In genomic region chr6:26595669-26596269, GRCh38 we compare ENCODE assay signal across 8 cellular contexts. TPM values are rescaled to one million over a fixed set of nuclear protein-coding genes. Genes with fewer than 3 reads are reported as not detected.
A peak's percentile ranks its signal among the peaks of the same experiment; 100 is the strongest.
DNase-seq lines count a peak whose midpoint lies in the region; ATAC-seq and TF ChIP-seq lines count a peak whose summit lies in the region.

No MANE protein-coding gene starts in this region.

- H3K4me1 Mint-ChIP-seq in activated T-helper 17 cell treated with anti-CD3 and anti-CD28 coated beads, Interleukin-2, amount 50 U/mL, for 72 hours = peaks cover 21% of the 10 kb centered on the region
- H3K4me1 Mint-ChIP-seq in nephron = peaks cover 5% of the 10 kb centered on the region

- peak overlapping the region; percentile 96 for H3K4me3 ChIP-seq in LNCaP clone FGC (ENCODE audit: low read depth, low read length)

- H3K27ac Mint-ChIP-seq in activated T-helper 17 cell treated with anti-CD3 and anti-CD28 coated beads, Interleukin-2, amount 50 U/mL, for 72 hours = no peak overlapping the region
- no peak overlapping the region for H3K27ac Mint-ChIP-seq in nephron

- H3K27me3 Mint-ChIP-seq in activated T-helper 17 cell treated with anti-CD3 and anti-CD28 coated beads, Interleukin-2, amount 50 U/mL, for 72 hours = peaks cover 21% of the 10 kb centered on the region
- no peaks in the 10 kb centered on the region for H3K27me3 Mint-ChIP-seq in nephron (ENCODE audit: low read depth)

- ATAC-seq in GM21786 (IDR thresholded peaks at IDR 0.05; ENCODE audit: unreplicated experiment) = peak; percentile 57
- peak; percentile 70 for ATAC-seq in activated T-helper 17 cell treated with anti-CD3 and anti-CD28 coated beads, Interleukin-2, amount 50 U/mL, for 72 hours (replicated peaks)

- TF ChIP-seq CTCF in LNCaP clone FGC (IDR thresholded peaks at IDR 0.05; ENCODE audit: control insufficient read depth, extremely low read depth, insufficient read depth) = peak; percentile 81
- TF ChIP-seq CTCF in nephron (IDR thresholded peaks at IDR 0.05; ENCODE audit: unreplicated experiment in 3 of 3) = peak; percentile 97 to 98 (median 98)

- peak; percentile 21 for DNase-seq in DMS79 (lab: John Stamatoyannopoulos, UW)
- DNase-seq in LNCaP clone FGC (ENCODE audit: low read depth) = peak; percentile 65
- DNase-seq in RPMI7951 (ENCODE audit: low read depth) = peak; percentile 93
- DNase-seq in fibroblast of the conjunctiva (ENCODE audit: low read depth) = peak; percentile 76
- DNase-seq in stimulated activated naive CD4-positive, alpha-beta T cell treated with Interleukin-2 at 50 U/mL for 16 hours (lab: John Stamatoyannopoulos, UW) = peak; percentile 83

- no peak overlapping the region for H3K4me3 Mint-ChIP-seq in activated T-helper 17 cell treated with anti-CD3 and anti-CD28 coated beads, Interleukin-2, amount 50 U/mL, for 72 hours
- no peak overlapping the region for H3K4me3 Mint-ChIP-seq in nephron

- H3K9me3 Mint-ChIP-seq in activated T-helper 17 cell treated with anti-CD3 and anti-CD28 coated beads, Interleukin-2, amount 50 U/mL, for 72 hours = no peaks in the 10 kb centered on the region
- H3K9me3 Mint-ChIP-seq in nephron = no peaks in the 10 kb centered on the region

- peaks cover 5% of the 10 kb centered on the region for H3K36me3 Mint-ChIP-seq in activated T-helper 17 cell treated with anti-CD3 and anti-CD28 coated beads, Interleukin-2, amount 50 U/mL, for 72 hours (ENCODE audit: low read depth)
- H3K36me3 Mint-ChIP-seq in nephron (ENCODE audit: low read depth) = peaks cover 14% of the 10 kb centered on the region

RNA-seq across cellular contexts. Expression of gene ABT1, which starts 1.0 kb away (rescaled TPM):
- total RNA-seq in RPMI7951 (2014; rRNA removed; shearing (Covaris generic)) = 16.2 and 20.6 TPM in 2 replicates
- 10 to 100 TPM; 24.5 to 30.0 TPM for total RNA-seq in activated T-helper 17 cell treated with anti-CD3 and anti-CD28 coated beads, Interleukin-2, amount 50 U/mL, for 72 hours

RNA-seq across cellular contexts. Expression of gene HMGN4, which starts 57.6 kb away (rescaled TPM):
- total RNA-seq in RPMI7951 (2014; rRNA removed; shearing (Covaris generic)) = 130 and 164 TPM in 2 replicates
- total RNA-seq in activated T-helper 17 cell treated with anti-CD3 and anti-CD28 coated beads, Interleukin-2, amount 50 U/mL, for 72 hours = 10 to 100 TPM; 84.3 to 90.3 TPM

Comparison
In these comparisons a context has a peak if more than half of its experiments do, and no peak if none do; other contexts are left out.
1. Peak in every context shown above with its lines: DNase-seq, ATAC-seq and H3K4me3 ChIP-seq.
2. DNase-seq: peak in every context shown above with its lines; median percentile 93 in RPMI7951; 83 in stimulated activated naive CD4-positive, alpha-beta T cell treated with Interleukin-2 at 50 U/mL for 16 hours; 76 in fibroblast of the conjunctiva; 65 in LNCaP clone FGC; 21 in DMS79.